16 cellular contexts compared by ENCODE assay signal in the genomic region with DNA sequence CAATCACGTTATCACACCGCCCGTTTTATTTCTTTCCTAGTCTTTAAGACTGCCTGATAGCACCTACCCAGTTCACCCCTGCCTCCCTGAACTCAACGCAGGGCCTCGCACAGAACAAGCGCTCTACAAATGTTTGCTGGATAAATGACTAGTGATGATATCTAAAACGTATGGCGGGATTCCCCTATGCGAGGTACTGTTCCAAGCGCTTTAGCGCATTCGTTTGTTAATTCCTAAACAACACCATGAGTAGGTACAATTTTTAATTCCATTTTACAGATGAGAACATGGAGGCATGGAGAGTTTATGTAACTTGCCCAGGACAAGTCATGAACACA. TPM values are rescaled to one million over a fixed set of nuclear protein-coding genes. Genes with fewer than 3 reads are reported as not detected.
DNase-seq lines count a peak whose midpoint lies in the region; ATAC-seq and TF ChIP-seq lines count a peak whose summit lies in the region.
"Had no signal": no experiment of that assay in that cellular context is flagged by ENCODE, and none has a peak within 500 bp of the region (broad histone marks: within the 10 kb centered on the region; RNA-seq: fewer than 3 reads in every experiment).

No MANE protein-coding gene starts in this region.

- H3K36me3 ChIP-seq in mesodermal cell (ENCODE audit: control insufficient read depth, insufficient read depth, low read length) (no peaks in the 10 kb centered on the region), gastrocnemius medialis (no peaks in the 10 kb centered on the region)
- H3K36me3 ChIP-seq: heart left ventricle, stomach had no signal

- in situ Hi-C loops in gastrocnemius medialis (cut with MboI; ENCODE audit: low sequenced_read_pairs in 4 of 4): no loop called here

- H3K4me1 ChIP-seq in mesodermal cell (ENCODE audit: control insufficient read depth, insufficient read depth, low read length, poor library complexity, severe bottlenecking) (peaks cover 4% of the 10 kb centered on the region), gastrocnemius medialis (peaks cover 0 to 3% of the 10 kb centered on the region in 2 donors)

- POLR2A ChIA-PET in activated naive CD8-positive, alpha-beta T cell treated with anti-CD3 and anti-CD28 coated beads, Interleukin-2, amount 10 ng/mL, durations not matched to agents 7 days and 5 days (lab: Charles Lee): no interaction called here

- H3K9me3 ChIP-seq in mesodermal cell (ENCODE audit: control insufficient read depth, low read length) (no peaks in the 10 kb centered on the region), gastrocnemius medialis (no peaks in the 10 kb centered on the region)
- H3K9me3 ChIP-seq: heart left ventricle had no signal

- no peak for TF ChIP-seq POLR2A in gastrocnemius medialis (IDR thresholded peaks at IDR 0.05)

- WGBS in mesodermal cell (ENCODE audit: insufficient coverage in 2 of 2), 2 experiments: 0% methylated on average over 3 of the region's 12 CpGs

- H3K27ac ChIP-seq in mesodermal cell (ENCODE audit: low read depth, low read length, severe bottlenecking) (no peak overlapping the region), gastrocnemius medialis (no peak overlapping the region)
- H3K27ac ChIP-seq: C4-2B, heart left ventricle, stomach had no signal

- peaks cover 64 to 76% (median 73%) of the 10 kb centered on the region in 3 donors for H3K27me3 ChIP-seq in gastrocnemius medialis

- intact Hi-C loops in natural killer cell (cut with micrococcal nuclease) (no loop called here), gastrocnemius medialis (cut with DNase I; ENCODE audit: low total_unique reads) (no loop called here)

- no peak for TF ChIP-seq CTCF in natural killer cell (IDR thresholded peaks at IDR 0.05)
- no peak for TF ChIP-seq CTCF in gastrocnemius medialis (IDR thresholded peaks at IDR 0.05 in 4 of 5, conservative IDR thresholded peaks at IDR 0.05 in 1 of 5)

- H3K9me3 Mint-ChIP-seq in natural killer cell treated with Interleukin-12 subunit alpha and Interleukin-12 subunit beta and Interleukin-15 and Interleukin-18, amount 100 ng/mL, for 72 hours: no peaks in the 10 kb centered on the region
- no peaks in the 10 kb centered on the region for H3K9me3 Mint-ChIP-seq in natural killer cell
- peaks cover 1% of the 10 kb centered on the region for H3K9me3 Mint-ChIP-seq in activated naive CD8-positive, alpha-beta T cell treated with anti-CD3 and anti-CD28 coated beads, Interleukin-2, amount 10 ng/mL, durations not matched to agents 7 days and 5 days

- H3K27me3 Mint-ChIP-seq in natural killer cell treated with Interleukin-12 subunit alpha and Interleukin-12 subunit beta and Interleukin-15 and Interleukin-18, amount 100 ng/mL, for 72 hours: peaks cover 45 to 76% of the 10 kb centered on the region in 2 donors
- peaks cover 48 to 72% of the 10 kb centered on the region in 2 donors for H3K27me3 Mint-ChIP-seq in natural killer cell (ENCODE audit: low read depth in 2 of 2)
- peaks cover 85% of the 10 kb centered on the region for H3K27me3 Mint-ChIP-seq in activated naive CD8-positive, alpha-beta T cell treated with anti-CD3 and anti-CD28 coated beads, Interleukin-2, amount 10 ng/mL, durations not matched to agents 7 days and 5 days

- H3K4me1 Mint-ChIP-seq in natural killer cell treated with Interleukin-12 subunit alpha and Interleukin-12 subunit beta and Interleukin-15 and Interleukin-18, amount 100 ng/mL, for 72 hours (ENCODE audit: low read depth in 2 of 2): peaks cover 0 to 9% of the 10 kb centered on the region in 2 donors
- H3K4me1 Mint-ChIP-seq in natural killer cell: no peaks in the 10 kb centered on the region
- peaks cover 13% of the 10 kb centered on the region for H3K4me1 Mint-ChIP-seq in activated naive CD8-positive, alpha-beta T cell treated with anti-CD3 and anti-CD28 coated beads, Interleukin-2, amount 10 ng/mL, durations not matched to agents 7 days and 5 days

- H3K4me3 ChIP-seq in mesodermal cell (ENCODE audit: extremely low read depth, insufficient read depth, low read length, poor library complexity, severe bottlenecking) (peak overlapping the region; percentile 27), gastrocnemius medialis (peak overlapping the region in 1 of 4 donors; percentile 41)

- H3K27ac Mint-ChIP-seq in natural killer cell treated with Interleukin-12 subunit alpha and Interleukin-12 subunit beta and Interleukin-15 and Interleukin-18, amount 100 ng/mL, for 72 hours: no peak overlapping the region
- H3K27ac Mint-ChIP-seq in natural killer cell: no peak overlapping the region
- H3K27ac Mint-ChIP-seq in activated naive CD8-positive, alpha-beta T cell treated with anti-CD3 and anti-CD28 coated beads, Interleukin-2, amount 10 ng/mL, durations not matched to agents 7 days and 5 days: no peak overlapping the region

- H3K4me3 Mint-ChIP-seq in natural killer cell treated with Interleukin-12 subunit alpha and Interleukin-12 subunit beta and Interleukin-15 and Interleukin-18, amount 100 ng/mL, for 72 hours: peak overlapping the region; percentile 4
- H3K4me3 Mint-ChIP-seq in natural killer cell: no peak overlapping the region
- H3K4me3 Mint-ChIP-seq in activated naive CD8-positive, alpha-beta T cell treated with anti-CD3 and anti-CD28 coated beads, Interleukin-2, amount 10 ng/mL, durations not matched to agents 7 days and 5 days: peak overlapping the region; percentile 64

- no peak for DNase-seq in natural killer cell treated with Interleukin-12 subunit alpha and Interleukin-12 subunit beta and Interleukin-15 and Interleukin-18, amount 100 ng/mL, for 72 hours (ENCODE audit: low spot score)
- no peak for DNase-seq in natural killer cell
- no peak for DNase-seq in activated naive CD8-positive, alpha-beta T cell treated with anti-CD3 and anti-CD28 coated beads, Interleukin-2, amount 10 ng/mL, durations not matched to agents 7 days and 5 days
- DNase-seq in NCI-H1694 treated with DMSO at 0.1 percent for 48 hours (lab: John Stamatoyannopoulos, UW): no peak
- no peak for DNase-seq in superior temporal gyrus (ENCODE audit: extremely low spot score)
- DNase-seq in 8988T: no peak
- no peak for DNase-seq in gastrocnemius medialis
- DNase-seq: heart left ventricle; KBM-7; mesenchymal stem cell; NCI-H774; SHP77 treated with DMSO at 0.1 percent for 48 hours; stimulated activated CD4-positive, alpha-beta T cell treated with anti-CD3 and anti-CD28 coated beads, Interleukin-4, amount 100 ng/mL, for 24 hours; stomach had no signal

- no peaks in the 10 kb centered on the region for H3K36me3 Mint-ChIP-seq in natural killer cell treated with Interleukin-12 subunit alpha and Interleukin-12 subunit beta and Interleukin-15 and Interleukin-18, amount 100 ng/mL, for 72 hours
- no peaks in the 10 kb centered on the region for H3K36me3 Mint-ChIP-seq in natural killer cell
- H3K36me3 Mint-ChIP-seq in activated naive CD8-positive, alpha-beta T cell treated with anti-CD3 and anti-CD28 coated beads, Interleukin-2, amount 10 ng/mL, durations not matched to agents 7 days and 5 days: no peaks in the 10 kb centered on the region

- ATAC-seq in natural killer cell treated with Interleukin-12 subunit alpha and Interleukin-12 subunit beta and Interleukin-15 and Interleukin-18, amount 100 ng/mL, for 72 hours: no peak
- ATAC-seq in natural killer cell (no peak), gastrocnemius medialis (no peak)
- ATAC-seq in activated naive CD8-positive, alpha-beta T cell treated with anti-CD3 and anti-CD28 coated beads, Interleukin-2, amount 10 ng/mL, durations not matched to agents 7 days and 5 days (ENCODE audit: low read depth): no peak

RNA-seq across cellular contexts. Expression of gene POU4F3, which starts 6.6 kb away (rescaled TPM):
- total RNA-seq in natural killer cell treated with Interleukin-12 subunit alpha and Interleukin-12 subunit beta and Interleukin-15 and Interleukin-18, amount 100 ng/mL, for 72 hours: not detected
- total RNA-seq in natural killer cell: under 1 TPM in 1 of 3 donors, not detected in 2; 0.16 TPM
- total RNA-seq in activated naive CD8-positive, alpha-beta T cell treated with anti-CD3 and anti-CD28 coated beads, Interleukin-2, amount 10 ng/mL, durations not matched to agents 7 days and 5 days: under 1 TPM in 1 of 2 experiments, not detected in 1; 0.11 TPM
- polyA plus RNA-seq in mesodermal cell (2013, experiment 1 of 2): not detected
- not detected for polyA plus RNA-seq in mesodermal cell (2013, experiment 2 of 2)
- total RNA-seq in gastrocnemius medialis: not detected
- total RNA-seq: stomach had no signal
